1 cellular context compared by ENCODE assay signal in the genomic region with DNA sequence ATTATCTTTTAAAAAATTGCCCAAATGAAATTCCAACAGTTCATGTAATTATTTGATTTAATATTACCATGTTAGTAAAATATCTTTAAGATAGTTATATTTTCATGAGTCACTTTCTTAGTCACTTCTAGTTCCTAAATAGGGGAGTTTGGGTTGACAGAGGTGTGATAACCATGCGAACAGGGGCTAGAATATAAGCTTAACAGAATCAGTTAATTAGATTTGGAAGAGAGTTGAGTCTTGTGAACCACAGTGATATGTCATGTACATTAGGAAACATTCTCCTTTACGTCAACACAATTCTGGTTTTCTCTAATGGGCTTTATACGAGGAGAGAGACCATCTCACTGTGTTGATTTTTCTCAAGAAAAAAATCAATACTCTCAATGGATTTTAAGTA.
TF ChIP-seq lines count a peak whose summit lies in the region.

No MANE protein-coding gene starts in this region.

TF ChIP-seq in GM12878, 131 proteins besides CTCF, POLR2A, EP300 and RAD21 (continued from another document):
- TF ChIP-seq, protein P1, sequence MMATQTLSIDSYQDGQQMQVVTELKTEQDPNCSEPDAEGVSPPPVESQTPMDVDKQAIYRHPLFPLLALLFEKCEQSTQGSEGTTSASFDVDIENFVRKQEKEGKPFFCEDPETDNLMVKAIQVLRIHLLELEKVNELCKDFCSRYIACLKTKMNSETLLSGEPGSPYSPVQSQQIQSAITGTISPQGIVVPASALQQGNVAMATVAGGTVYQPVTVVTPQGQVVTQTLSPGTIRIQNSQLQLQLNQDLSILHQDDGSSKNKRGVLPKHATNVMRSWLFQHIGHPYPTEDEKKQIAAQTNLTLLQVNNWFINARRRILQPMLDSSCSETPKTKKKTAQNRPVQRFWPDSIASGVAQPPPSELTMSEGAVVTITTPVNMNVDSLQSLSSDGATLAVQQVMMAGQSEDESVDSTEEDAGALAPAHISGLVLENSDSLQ (IDR thresholded peaks at IDR 0.05) = no peak
- no peak for TF ChIP-seq POU2F2 (IDR thresholded peaks at IDR 0.05; ENCODE audit: borderline replicate concordance, low read depth, low read length)
- TF ChIP-seq BACH1 (IDR thresholded peaks at IDR 0.05; ENCODE audit: borderline replicate concordance) = no peak
TF ChIP-seq in GM12878: peak in this region for 7.
